ENCODE assay signal across 1 cellular context in the genomic region with DNA sequence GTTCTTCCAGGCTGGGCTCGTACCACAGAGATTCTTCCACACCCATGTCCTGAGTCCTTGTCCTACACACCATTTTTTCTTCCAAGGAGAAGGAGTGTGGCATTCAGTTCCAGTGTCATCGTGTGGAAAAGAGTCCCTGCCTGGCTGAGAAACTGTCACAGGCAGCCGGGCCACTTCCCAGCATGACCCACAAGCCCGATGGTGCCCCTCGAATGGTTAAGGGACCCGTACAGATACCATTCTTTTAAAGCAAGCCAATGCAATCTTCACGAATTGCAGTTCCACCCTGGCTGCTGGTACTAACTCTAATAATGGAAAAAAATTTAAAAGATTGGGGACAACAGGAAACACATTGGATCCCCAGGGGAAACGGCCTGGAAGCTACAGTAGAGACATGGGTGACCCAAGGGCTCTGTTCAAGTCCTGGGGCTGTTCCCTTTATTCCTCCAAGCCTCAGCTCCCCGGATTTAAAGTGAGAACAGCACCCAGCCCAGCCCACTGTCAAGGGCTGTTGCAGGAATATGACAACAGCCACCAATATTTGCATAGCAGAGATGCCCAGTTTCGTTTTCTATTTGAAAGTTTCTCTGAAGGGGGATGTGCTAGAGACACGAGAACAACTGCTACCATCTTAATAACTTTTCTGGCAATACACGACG.
A peak's percentile ranks its signal among the peaks of the same experiment; 100 is the strongest.
TF ChIP-seq lines count a peak whose summit lies in the region.

No MANE protein-coding gene starts in this region.

TF ChIP-seq in GM12878, 131 proteins besides CTCF, POLR2A, EP300 and RAD21 (continued from another document):
- TF ChIP-seq RCOR1 (conservative IDR thresholded peaks at IDR 0.05; ENCODE audit: low read depth, low read length) (no peak), RELA (IDR thresholded peaks at IDR 0.05; ENCODE audit: borderline replicate concordance, partially characterized antibody) (no peak), NR2C2 (IDR thresholded peaks at IDR 0.05; ENCODE audit: borderline replicate concordance, control insufficient read depth, insufficient read length, low read depth) (no peak), GABPA (IDR thresholded peaks at IDR 0.05; ENCODE audit: low read depth) (no peak), HSF1 (IDR thresholded peaks at IDR 0.05; ENCODE audit: low read depth, low read length) (no peak), NFIC (IDR thresholded peaks at IDR 0.05; ENCODE audit: low read depth, low read length) (no peak), STAT1 (conservative IDR thresholded peaks at IDR 0.05) (no peak), ATF2 (IDR thresholded peaks at IDR 0.05; ENCODE audit: low read length) (no peak), KDM1A (IDR thresholded peaks at IDR 0.05; ENCODE audit: borderline replicate concordance) (no peak), IKZF1 (conservative IDR thresholded peaks at IDR 0.05) (peak; percentile 28; the same call in 1 of the 2 replicates), MYC (IDR thresholded peaks at IDR 0.05; ENCODE audit: insufficient read depth, insufficient read length, insufficient replicate concordance, low read length, severe bottlenecking) (no peak), BACH1 (IDR thresholded peaks at IDR 0.05; ENCODE audit: borderline replicate concordance) (no peak), SRF (IDR thresholded peaks at IDR 0.05; ENCODE audit: low read depth in 2 of 2, low read length in 2 of 2) (no peak), MEF2B (IDR thresholded peaks at IDR 0.05; ENCODE audit: partially characterized antibody, poor library complexity, severe bottlenecking) (no peak), ZNF274 (IDR thresholded peaks at IDR 0.05; ENCODE audit: insufficient read depth, insufficient read length) (no peak), ETV6 (conservative IDR thresholded peaks at IDR 0.05 in 1 of 2, IDR thresholded peaks at IDR 0.05 in 1 of 2; ENCODE audit: borderline replicate concordance in 1 of 2, low read depth in 1 of 2) (no peak), TBL1XR1 (IDR thresholded peaks at IDR 0.05; ENCODE audit: low read depth, low read length) (0 out of 2 replicates have a peak, but pooled peaks have one; percentile 8), LARP7 (IDR thresholded peaks at IDR 0.05) (no peak), PAX8 (IDR thresholded peaks at IDR 0.05) (no peak), JUND (IDR thresholded peaks at IDR 0.05; ENCODE audit: low read depth, low read length) (no peak), PKNOX1 (IDR thresholded peaks at IDR 0.05) (no peak; the same call in 1 of the 2 replicates), USF1 (IDR thresholded peaks at IDR 0.05; ENCODE audit: borderline replicate concordance, extremely low read length, insufficient read depth, low read depth, low read length) (no peak), TARDBP (IDR thresholded peaks at IDR 0.05; ENCODE audit: borderline replicate concordance) (no peak), SUPT20H (IDR thresholded peaks at IDR 0.05; ENCODE audit: borderline replicate concordance, control insufficient read depth, low read depth, low read length) (no peak), MLLT1 (IDR thresholded peaks at IDR 0.05) (no peak), TCF3 (IDR thresholded peaks at IDR 0.05; ENCODE audit: borderline replicate concordance, insufficient read depth, low read depth, low read length) (no peak), BRCA1 (IDR thresholded peaks at IDR 0.05; ENCODE audit: low read depth, low read length) (no peak)
- TF ChIP-seq, protein P1, sequence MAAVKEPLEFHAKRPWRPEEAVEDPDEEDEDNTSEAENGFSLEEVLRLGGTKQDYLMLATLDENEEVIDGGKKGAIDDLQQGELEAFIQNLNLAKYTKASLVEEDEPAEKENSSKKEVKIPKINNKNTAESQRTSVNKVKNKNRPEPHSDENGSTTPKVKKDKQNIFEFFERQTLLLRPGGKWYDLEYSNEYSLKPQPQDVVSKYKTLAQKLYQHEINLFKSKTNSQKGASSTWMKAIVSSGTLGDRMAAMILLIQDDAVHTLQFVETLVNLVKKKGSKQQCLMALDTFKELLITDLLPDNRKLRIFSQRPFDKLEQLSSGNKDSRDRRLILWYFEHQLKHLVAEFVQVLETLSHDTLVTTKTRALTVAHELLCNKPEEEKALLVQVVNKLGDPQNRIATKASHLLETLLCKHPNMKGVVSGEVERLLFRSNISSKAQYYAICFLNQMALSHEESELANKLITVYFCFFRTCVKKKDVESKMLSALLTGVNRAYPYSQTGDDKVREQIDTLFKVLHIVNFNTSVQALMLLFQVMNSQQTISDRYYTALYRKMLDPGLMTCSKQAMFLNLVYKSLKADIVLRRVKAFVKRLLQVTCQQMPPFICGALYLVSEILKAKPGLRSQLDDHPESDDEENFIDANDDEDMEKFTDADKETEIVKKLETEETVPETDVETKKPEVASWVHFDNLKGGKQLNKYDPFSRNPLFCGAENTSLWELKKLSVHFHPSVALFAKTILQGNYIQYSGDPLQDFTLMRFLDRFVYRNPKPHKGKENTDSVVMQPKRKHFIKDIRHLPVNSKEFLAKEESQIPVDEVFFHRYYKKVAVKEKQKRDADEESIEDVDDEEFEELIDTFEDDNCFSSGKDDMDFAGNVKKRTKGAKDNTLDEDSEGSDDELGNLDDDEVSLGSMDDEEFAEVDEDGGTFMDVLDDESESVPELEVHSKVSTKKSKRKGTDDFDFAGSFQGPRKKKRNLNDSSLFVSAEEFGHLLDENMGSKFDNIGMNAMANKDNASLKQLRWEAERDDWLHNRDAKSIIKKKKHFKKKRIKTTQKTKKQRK (IDR thresholded peaks at IDR 0.05; ENCODE audit: low read depth, low read length) = no peak
- TF ChIP-seq, protein P2, sequence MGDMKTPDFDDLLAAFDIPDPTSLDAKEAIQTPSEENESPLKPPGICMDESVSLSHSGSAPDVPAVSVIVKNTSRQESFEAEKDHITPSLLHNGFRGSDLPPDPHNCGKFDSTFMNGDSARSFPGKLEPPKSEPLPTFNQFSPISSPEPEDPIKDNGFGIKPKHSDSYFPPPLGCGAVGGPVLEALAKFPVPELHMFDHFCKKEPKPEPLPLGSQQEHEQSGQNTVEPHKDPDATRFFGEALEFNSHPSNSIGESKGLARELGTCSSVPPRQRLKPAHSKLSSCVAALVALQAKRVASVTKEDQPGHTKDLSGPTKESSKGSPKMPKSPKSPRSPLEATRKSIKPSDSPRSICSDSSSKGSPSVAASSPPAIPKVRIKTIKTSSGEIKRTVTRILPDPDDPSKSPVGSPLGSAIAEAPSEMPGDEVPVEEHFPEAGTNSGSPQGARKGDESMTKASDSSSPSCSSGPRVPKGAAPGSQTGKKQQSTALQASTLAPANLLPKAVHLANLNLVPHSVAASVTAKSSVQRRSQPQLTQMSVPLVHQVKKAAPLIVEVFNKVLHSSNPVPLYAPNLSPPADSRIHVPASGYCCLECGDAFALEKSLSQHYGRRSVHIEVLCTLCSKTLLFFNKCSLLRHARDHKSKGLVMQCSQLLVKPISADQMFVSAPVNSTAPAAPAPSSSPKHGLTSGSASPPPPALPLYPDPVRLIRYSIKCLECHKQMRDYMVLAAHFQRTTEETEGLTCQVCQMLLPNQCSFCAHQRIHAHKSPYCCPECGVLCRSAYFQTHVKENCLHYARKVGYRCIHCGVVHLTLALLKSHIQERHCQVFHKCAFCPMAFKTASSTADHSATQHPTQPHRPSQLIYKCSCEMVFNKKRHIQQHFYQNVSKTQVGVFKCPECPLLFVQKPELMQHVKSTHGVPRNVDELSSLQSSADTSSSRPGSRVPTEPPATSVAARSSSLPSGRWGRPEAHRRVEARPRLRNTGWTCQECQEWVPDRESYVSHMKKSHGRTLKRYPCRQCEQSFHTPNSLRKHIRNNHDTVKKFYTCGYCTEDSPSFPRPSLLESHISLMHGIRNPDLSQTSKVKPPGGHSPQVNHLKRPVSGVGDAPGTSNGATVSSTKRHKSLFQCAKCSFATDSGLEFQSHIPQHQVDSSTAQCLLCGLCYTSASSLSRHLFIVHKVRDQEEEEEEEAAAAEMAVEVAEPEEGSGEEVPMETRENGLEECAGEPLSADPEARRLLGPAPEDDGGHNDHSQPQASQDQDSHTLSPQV (IDR thresholded peaks at IDR 0.05) = no peak
- TF ChIP-seq, protein P3, sequence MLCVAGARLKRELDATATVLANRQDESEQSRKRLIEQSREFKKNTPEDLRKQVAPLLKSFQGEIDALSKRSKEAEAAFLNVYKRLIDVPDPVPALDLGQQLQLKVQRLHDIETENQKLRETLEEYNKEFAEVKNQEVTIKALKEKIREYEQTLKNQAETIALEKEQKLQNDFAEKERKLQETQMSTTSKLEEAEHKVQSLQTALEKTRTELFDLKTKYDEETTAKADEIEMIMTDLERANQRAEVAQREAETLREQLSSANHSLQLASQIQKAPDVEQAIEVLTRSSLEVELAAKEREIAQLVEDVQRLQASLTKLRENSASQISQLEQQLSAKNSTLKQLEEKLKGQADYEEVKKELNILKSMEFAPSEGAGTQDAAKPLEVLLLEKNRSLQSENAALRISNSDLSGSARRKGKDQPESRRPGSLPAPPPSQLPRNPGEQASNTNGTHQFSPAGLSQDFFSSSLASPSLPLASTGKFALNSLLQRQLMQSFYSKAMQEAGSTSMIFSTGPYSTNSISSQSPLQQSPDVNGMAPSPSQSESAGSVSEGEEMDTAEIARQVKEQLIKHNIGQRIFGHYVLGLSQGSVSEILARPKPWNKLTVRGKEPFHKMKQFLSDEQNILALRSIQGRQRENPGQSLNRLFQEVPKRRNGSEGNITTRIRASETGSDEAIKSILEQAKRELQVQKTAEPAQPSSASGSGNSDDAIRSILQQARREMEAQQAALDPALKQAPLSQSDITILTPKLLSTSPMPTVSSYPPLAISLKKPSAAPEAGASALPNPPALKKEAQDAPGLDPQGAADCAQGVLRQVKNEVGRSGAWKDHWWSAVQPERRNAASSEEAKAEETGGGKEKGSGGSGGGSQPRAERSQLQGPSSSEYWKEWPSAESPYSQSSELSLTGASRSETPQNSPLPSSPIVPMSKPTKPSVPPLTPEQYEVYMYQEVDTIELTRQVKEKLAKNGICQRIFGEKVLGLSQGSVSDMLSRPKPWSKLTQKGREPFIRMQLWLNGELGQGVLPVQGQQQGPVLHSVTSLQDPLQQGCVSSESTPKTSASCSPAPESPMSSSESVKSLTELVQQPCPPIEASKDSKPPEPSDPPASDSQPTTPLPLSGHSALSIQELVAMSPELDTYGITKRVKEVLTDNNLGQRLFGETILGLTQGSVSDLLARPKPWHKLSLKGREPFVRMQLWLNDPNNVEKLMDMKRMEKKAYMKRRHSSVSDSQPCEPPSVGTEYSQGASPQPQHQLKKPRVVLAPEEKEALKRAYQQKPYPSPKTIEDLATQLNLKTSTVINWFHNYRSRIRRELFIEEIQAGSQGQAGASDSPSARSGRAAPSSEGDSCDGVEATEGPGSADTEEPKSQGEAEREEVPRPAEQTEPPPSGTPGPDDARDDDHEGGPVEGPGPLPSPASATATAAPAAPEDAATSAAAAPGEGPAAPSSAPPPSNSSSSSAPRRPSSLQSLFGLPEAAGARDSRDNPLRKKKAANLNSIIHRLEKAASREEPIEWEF (IDR thresholded peaks at IDR 0.05; ENCODE audit: insufficient replicate concordance, low read depth, low read length) = no peak
- TF ChIP-seq, protein P4, sequence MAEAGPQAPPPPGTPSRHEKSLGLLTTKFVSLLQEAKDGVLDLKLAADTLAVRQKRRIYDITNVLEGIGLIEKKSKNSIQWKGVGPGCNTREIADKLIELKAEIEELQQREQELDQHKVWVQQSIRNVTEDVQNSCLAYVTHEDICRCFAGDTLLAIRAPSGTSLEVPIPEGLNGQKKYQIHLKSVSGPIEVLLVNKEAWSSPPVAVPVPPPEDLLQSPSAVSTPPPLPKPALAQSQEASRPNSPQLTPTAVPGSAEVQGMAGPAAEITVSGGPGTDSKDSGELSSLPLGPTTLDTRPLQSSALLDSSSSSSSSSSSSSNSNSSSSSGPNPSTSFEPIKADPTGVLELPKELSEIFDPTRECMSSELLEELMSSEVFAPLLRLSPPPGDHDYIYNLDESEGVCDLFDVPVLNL (IDR thresholded peaks at IDR 0.05; ENCODE audit: low read depth, low read length) = no peak
